17 cellular contexts compared by ENCODE assay signal in genomic region chr6:17352302-17352701, GRCh38. TPM values are rescaled to one million over a fixed set of nuclear protein-coding genes. Genes with fewer than 3 reads are reported as not detected.
DNase-seq lines count a peak whose midpoint lies in the region; ATAC-seq and TF ChIP-seq lines count a peak whose summit lies in the region.
"Had no signal": no experiment of that assay in that cellular context is flagged by ENCODE, and none has a peak within 500 bp of the region (broad histone marks: within the 10 kb centered on the region; RNA-seq: fewer than 3 reads in every experiment).

No MANE protein-coding gene starts in this region.

- no peaks in the 10 kb centered on the region for H3K9me3 ChIP-seq in MG63
- no peaks in the 10 kb centered on the region for H3K9me3 ChIP-seq in trophoblast cell (ENCODE audit: insufficient read depth, low read depth, low read length)

- no peak overlapping the region for H2AFZ ChIP-seq in trophoblast cell (ENCODE audit: insufficient read depth, low read length, poor library complexity)

- H3K18ac ChIP-seq in trophoblast cell (ENCODE audit: low read length): no peak overlapping the region

- H3K23ac ChIP-seq in trophoblast cell (ENCODE audit: low read length): no peak overlapping the region

- H3K27ac Mint-ChIP-seq in activated CD8-positive, alpha-beta memory T cell treated with anti-CD3 and anti-CD28 coated beads, Interleukin-2, amount 10 ng/mL, durations not matched to agents 7 days and 5 days: no peak overlapping the region

- DNase-seq in ELR (ENCODE audit: low read depth) (peak; percentile 70), MG63 (peak; percentile 23), brain microvascular endothelial cell (peak; percentile 36), trophoblast cell (peak; percentile 5 to 36), left cardiac atrium (no peak), AG08396 (ENCODE audit: low spot score) (no peak)
- DNase-seq in activated CD8-positive, alpha-beta memory T cell treated with anti-CD3 and anti-CD28 coated beads, Interleukin-2, amount 10 ng/mL, durations not matched to agents 7 days and 5 days: no peak
- DNase-seq: C1 segment of cervical spinal cord, DMS 273 treated with DMSO at 0.1 percent for 48 hours, GOT3, KG1, NCI-H187 treated with DMSO at 0.1 percent for 48 hours, NCI-H2171 treated with DMSO at 0.1 percent for 48 hours, NCI-H510A, RPMI8226, SW 1271 had no signal

- in situ Hi-C loops in brain microvascular endothelial cell (cut with HindIII; ENCODE audit: low pct_ligation_motif_present, low sequenced_read_pairs): no loop called here

- no peaks in the 10 kb centered on the region for H3K79me1 ChIP-seq in trophoblast cell (ENCODE audit: low read length)

- no peaks in the 10 kb centered on the region for H3K79me2 ChIP-seq in trophoblast cell (ENCODE audit: control insufficient read depth, insufficient read depth, low read length, poor library complexity)

- no peak overlapping the region for H4K12ac ChIP-seq in trophoblast cell (ENCODE audit: low read depth, low read length)

- no peak overlapping the region for H2BK12ac ChIP-seq in trophoblast cell (ENCODE audit: low read length)

- H3K36me3 Mint-ChIP-seq in activated CD8-positive, alpha-beta memory T cell treated with anti-CD3 and anti-CD28 coated beads, Interleukin-2, amount 10 ng/mL, durations not matched to agents 7 days and 5 days: no peaks in the 10 kb centered on the region

- H3K4me3 ChIP-seq in MG63 (no peak overlapping the region), brain microvascular endothelial cell (ENCODE audit: low read depth, low read length) (no peak overlapping the region), trophoblast cell (ENCODE audit: low read depth, low read length) (no peak overlapping the region)

- no peak overlapping the region for H3K27ac ChIP-seq in brain microvascular endothelial cell
- H3K27ac ChIP-seq in trophoblast cell (ENCODE audit: low read depth, low read length): no peak overlapping the region
- H3K27ac ChIP-seq: HL-60 had no signal

- no peaks in the 10 kb centered on the region for H3K27me3 Mint-ChIP-seq in activated CD8-positive, alpha-beta memory T cell treated with anti-CD3 and anti-CD28 coated beads, Interleukin-2, amount 10 ng/mL, durations not matched to agents 7 days and 5 days

- no peak for ATAC-seq in left cardiac atrium
- ATAC-seq in activated CD8-positive, alpha-beta memory T cell treated with anti-CD3 and anti-CD28 coated beads, Interleukin-2, amount 10 ng/mL, durations not matched to agents 7 days and 5 days: no peak

- no peak overlapping the region for H2BK5ac ChIP-seq in trophoblast cell (ENCODE audit: low read depth, low read length, poor library complexity)

- no peak overlapping the region for H2AK5ac ChIP-seq in trophoblast cell (ENCODE audit: low read length)

- H3K4me1 ChIP-seq in trophoblast cell (ENCODE audit: control insufficient read depth in 1 of 2, insufficient read depth in 2 of 2, low read length in 2 of 2): no peaks in the 10 kb centered on the region

- H3K14ac ChIP-seq in trophoblast cell (ENCODE audit: low read length): no peak overlapping the region

- no peaks in the 10 kb centered on the region for H3K9me3 Mint-ChIP-seq in activated CD8-positive, alpha-beta memory T cell treated with anti-CD3 and anti-CD28 coated beads, Interleukin-2, amount 10 ng/mL, durations not matched to agents 7 days and 5 days (ENCODE audit: low read depth)

- TF ChIP-seq CTCF in brain microvascular endothelial cell (IDR thresholded peaks at IDR 0.05; ENCODE audit: low read depth, low read length, missing control alignments): no peak

- intact Hi-C loops in left cardiac atrium (cut with DNase I): no loop called here

- H2BK120ac ChIP-seq in trophoblast cell (ENCODE audit: insufficient read depth, low read length, poor library complexity): no peak overlapping the region

- no peaks in the 10 kb centered on the region for H3K4me1 Mint-ChIP-seq in activated CD8-positive, alpha-beta memory T cell treated with anti-CD3 and anti-CD28 coated beads, Interleukin-2, amount 10 ng/mL, durations not matched to agents 7 days and 5 days

- H3K4me3 Mint-ChIP-seq in activated CD8-positive, alpha-beta memory T cell treated with anti-CD3 and anti-CD28 coated beads, Interleukin-2, amount 10 ng/mL, durations not matched to agents 7 days and 5 days: no peak overlapping the region

- no peak overlapping the region for H3K4me2 ChIP-seq in trophoblast cell (ENCODE audit: low read length)

- no peak overlapping the region for H4K91ac ChIP-seq in trophoblast cell (ENCODE audit: low read depth, low read length)

- H3K27me3 ChIP-seq in MG63 (no peaks in the 10 kb centered on the region), brain microvascular endothelial cell (replicated peaks) (no peaks in the 10 kb centered on the region), trophoblast cell (ENCODE audit: insufficient read depth, low read length) (no peaks in the 10 kb centered on the region)

- no peak overlapping the region for H4K8ac ChIP-seq in trophoblast cell (ENCODE audit: low read depth, low read length)

- H3K9ac ChIP-seq in trophoblast cell (ENCODE audit: low read length): no peak overlapping the region

- CTCF ChIA-PET in activated CD8-positive, alpha-beta memory T cell treated with anti-CD3 and anti-CD28 coated beads, Interleukin-2, amount 10 ng/mL, durations not matched to agents 7 days and 5 days (lab: Charles Lee): no interaction called here

- H3K36me3 ChIP-seq in MG63 (no peaks in the 10 kb centered on the region), brain microvascular endothelial cell (replicated peaks) (no peaks in the 10 kb centered on the region), trophoblast cell (ENCODE audit: control insufficient read depth in 1 of 2, insufficient read depth in 2 of 2, low read length in 2 of 2) (no peaks in the 10 kb centered on the region)

- no peak overlapping the region for H3K4ac ChIP-seq in trophoblast cell (ENCODE audit: low read depth, low read length)

RNA-seq across cellular contexts. Expression of gene CAP2, which starts 41.1 kb away (rescaled TPM):
- 3.2 and 5.4 TPM in 2 replicates for total RNA-seq in MG63 (2014; rRNA removed; shearing (Covaris generic); ENCODE audit: low replicate concordance)
- 32.0 and 34.0 TPM in 2 replicates for polyA plus RNA-seq in trophoblast cell (2013)
- 10 to 100 TPM; 69.6 to 79.5 TPM for total RNA-seq in left cardiac atrium
- not detected for total RNA-seq in activated CD8-positive, alpha-beta memory T cell treated with anti-CD3 and anti-CD28 coated beads, Interleukin-2, amount 10 ng/mL, durations not matched to agents 7 days and 5 days

Comparison
In these comparisons a context has a peak if more than half of its experiments do, and no peak if none do; other contexts are left out.
1. DNase-seq: peak in ELR (single experiment), MG63 (single experiment), brain microvascular endothelial cell (single experiment) and trophoblast cell (2 of 2); none in left cardiac atrium (single experiment), activated CD8-positive, alpha-beta memory T cell treated with anti-CD3 and anti-CD28 coated beads, Interleukin-2, amount 10 ng/mL, durations not matched to agents 7 days and 5 days (single experiment) and AG08396 (single experiment).
2. RNA of gene CAP2, which starts 41.1 kb away (total RNA-seq): 69.6 to 79.5 TPM in left cardiac atrium; 3.2 to 5.4 TPM in MG63 and not detected in activated CD8-positive, alpha-beta memory T cell treated with anti-CD3 and anti-CD28 coated beads, Interleukin-2, amount 10 ng/mL, durations not matched to agents 7 days and 5 days; every median in the first group is over 10 times any median in the second.